ENCODE assay signal across 8 cellular contexts in genomic region chr16:56657555-56658430, GRCh38.
DNase-seq lines count a peak whose midpoint lies in the region; ATAC-seq and TF ChIP-seq lines count a peak whose summit lies in the region.

Gene MT1F (plus strand): TSS chr16:56657959. CDS start chr16:56658059, 100 bp downstream.

- peak within 1 kb of the TSS; percentile 91 for H3K4me3 Mint-ChIP-seq in central memory CD8-positive, alpha-beta T cell

- H3K36me3 Mint-ChIP-seq in central memory CD8-positive, alpha-beta T cell (ENCODE audit: insufficient read depth) = peaks cover 3% of the 10 kb centered on the region

- no peaks in the 10 kb centered on the region for H3K27me3 Mint-ChIP-seq in central memory CD8-positive, alpha-beta T cell

- DNase-seq in GM12864 (ENCODE audit: low read depth) = no peak
- DNase-seq in NCI-H1694 treated with DMSO at 0.1 percent for 48 hours (lab: John Stamatoyannopoulos, UW) = peak; percentile 52
- DNase-seq in activated CD4-positive, CD25-positive, alpha-beta regulatory T cell treated with anti-CD3 and anti-CD28 coated beads, Interleukin-2, amount 50 U/mL, for 72 hours = peak; percentile 56
- peak; percentile 33 to 38 for DNase-seq in central memory CD8-positive, alpha-beta T cell (ENCODE audit: low spot score in 2 of 2)
- DNase-seq in kidney tubule cell (ENCODE audit: low spot score) = peak; percentile 89
- DNase-seq in stimulated activated CD4-positive, alpha-beta T cell treated with anti-CD3 and anti-CD28 coated beads, Interleukin-1b, Interleukin-23, amount 100 ng/mL, for 1 hour (ENCODE audit: low read depth in 2 of 2) = peak; percentile 19 to 57
- no peak for DNase-seq in inferior parietal cortex (ENCODE audit: extremely low spot score)

- peaks cover 30% of the 10 kb centered on the region for H3K4me1 Mint-ChIP-seq in central memory CD8-positive, alpha-beta T cell

- ATAC-seq in central memory CD8-positive, alpha-beta T cell (replicated peaks; ENCODE audit: extremely low read depth, poor library complexity, severe bottlenecking) = peak; percentile 68
- ATAC-seq in HG03280 (IDR thresholded peaks at IDR 0.05; ENCODE audit: unreplicated experiment) = no peak

- H3K9me3 Mint-ChIP-seq in central memory CD8-positive, alpha-beta T cell = no peaks in the 10 kb centered on the region

- peak within 1 kb of the TSS; percentile 56 for H3K4me3 ChIP-seq in GM12864 (ENCODE audit: low read depth, low read length)

- no peak for TF ChIP-seq CTCF in GM12864 (IDR thresholded peaks at IDR 0.05; ENCODE audit: low read depth, low read length, missing control alignments)

- H3K27ac Mint-ChIP-seq in central memory CD8-positive, alpha-beta T cell (ENCODE audit: low read depth) = peak within 1 kb of the TSS; percentile 95

Comparison
In these comparisons a context has a peak if more than half of its experiments do, and no peak if none do; other contexts are left out.
1. DNase-seq: peak in NCI-H1694 treated with DMSO at 0.1 percent for 48 hours (single experiment), activated CD4-positive, CD25-positive, alpha-beta regulatory T cell treated with anti-CD3 and anti-CD28 coated beads, Interleukin-2, amount 50 U/mL, for 72 hours (single experiment), central memory CD8-positive, alpha-beta T cell (2 of 2), kidney tubule cell (single experiment) and stimulated activated CD4-positive, alpha-beta T cell treated with anti-CD3 and anti-CD28 coated beads, Interleukin-1b, Interleukin-23, amount 100 ng/mL, for 1 hour (2 of 2); none in GM12864 (single experiment) and inferior parietal cortex (single experiment).